In the genomic region with DNA sequence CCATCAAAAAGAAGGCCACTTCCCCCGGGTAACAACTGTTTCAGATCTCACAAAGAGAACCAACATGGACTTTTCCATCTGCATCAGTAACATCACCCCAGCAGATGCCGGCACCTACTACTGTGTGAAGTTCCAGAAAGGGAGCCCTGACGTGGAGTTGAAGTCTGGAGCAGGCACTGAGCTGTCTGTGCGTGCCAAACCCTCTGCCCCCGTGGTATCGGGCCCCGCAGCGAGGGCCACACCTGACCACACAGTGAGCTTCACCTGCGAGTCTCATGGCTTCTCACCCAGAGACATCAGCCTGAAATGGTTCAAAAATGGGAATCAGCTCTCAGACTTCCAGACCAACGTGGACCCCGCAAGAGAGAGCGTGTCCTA, we compare ENCODE assay signal across 1 cellular context.
TF ChIP-seq lines count a peak whose summit lies in the region.

No MANE protein-coding gene starts in this region.

TF ChIP-seq in HEK293T, 16 proteins besides CTCF, POLR2A, EP300 and RAD21:
- TF ChIP-seq HDGF (IDR thresholded peaks at IDR 0.05; ENCODE audit: borderline replicate concordance) (no peak), ARNT (IDR thresholded peaks at IDR 0.05) (no peak), ZNF384 (IDR thresholded peaks at IDR 0.05) (no peak), ELF4 (IDR thresholded peaks at IDR 0.05) (no peak), CTBP1 (IDR thresholded peaks at IDR 0.05; ENCODE audit: borderline replicate concordance) (no peak), LEF1 (IDR thresholded peaks at IDR 0.05; ENCODE audit: borderline replicate concordance) (no peak), SP1 (IDR thresholded peaks at IDR 0.05) (no peak), L3MBTL2 (conservative IDR thresholded peaks at IDR 0.05) (no peak), SUZ12 (IDR thresholded peaks at IDR 0.05) (no peak), TARDBP (IDR thresholded peaks at IDR 0.05) (no peak), FOXA1 (IDR thresholded peaks at IDR 0.05) (no peak), FOXM1 (IDR thresholded peaks at IDR 0.05; ENCODE audit: borderline replicate concordance) (no peak), BHLHE40 (IDR thresholded peaks at IDR 0.05; ENCODE audit: borderline replicate concordance) (no peak), FOXK2 (IDR thresholded peaks at IDR 0.05) (no peak)
- TF ChIP-seq, protein P1, sequence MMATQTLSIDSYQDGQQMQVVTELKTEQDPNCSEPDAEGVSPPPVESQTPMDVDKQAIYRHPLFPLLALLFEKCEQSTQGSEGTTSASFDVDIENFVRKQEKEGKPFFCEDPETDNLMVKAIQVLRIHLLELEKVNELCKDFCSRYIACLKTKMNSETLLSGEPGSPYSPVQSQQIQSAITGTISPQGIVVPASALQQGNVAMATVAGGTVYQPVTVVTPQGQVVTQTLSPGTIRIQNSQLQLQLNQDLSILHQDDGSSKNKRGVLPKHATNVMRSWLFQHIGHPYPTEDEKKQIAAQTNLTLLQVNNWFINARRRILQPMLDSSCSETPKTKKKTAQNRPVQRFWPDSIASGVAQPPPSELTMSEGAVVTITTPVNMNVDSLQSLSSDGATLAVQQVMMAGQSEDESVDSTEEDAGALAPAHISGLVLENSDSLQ (IDR thresholded peaks at IDR 0.05), result no peak
TF ChIP-seq in HEK293T: peak in this region for 0.
